Comparison of ENCODE assay signal across 25 cellular contexts in genomic region chr9:126832440-126832839, GRCh38.
"Had no signal": no experiment of that assay in that cellular context is flagged by ENCODE, and none has a peak within 500 bp of the region (broad histone marks: within the 10 kb centered on the region; RNA-seq: fewer than 3 reads in every experiment).

No MANE protein-coding gene starts in this region.

- H3K4me1 ChIP-seq: colonic mucosa, vagina had no signal

- H3K36me3 ChIP-seq: colonic mucosa had no signal

- ATAC-seq: activated CD8-positive, alpha-beta memory T cell treated with anti-CD3 and anti-CD28 coated beads, Interleukin-2, amount 10 ng/mL, durations not matched to agents 7 days and 5 days; activated CD8-positive, alpha-beta T cell treated with anti-CD3 and anti-CD28 coated beads, Interleukin-2, amount 10 ng/mL, durations not matched to agents 7 days and 5 days; left colon; mucosa of descending colon; natural killer cell treated with Interleukin-12 subunit alpha and Interleukin-12 subunit beta and Interleukin-15 and Interleukin-18, amount 100 ng/mL, for 72 hours; sciatic nerve; stimulated activated effector memory CD8-positive, alpha-beta T cell treated with anti-CD3 and anti-CD28 coated beads, Interleukin-12 subunit alpha, Interleukin-12 subunit beta, amount 100 ng/mL, for 72 hours; T-cell had no signal

- H3K9me3 ChIP-seq: colonic mucosa, gastrocnemius medialis, mucosa of descending colon, neutrophil, thyroid gland, upper lobe of left lung, vagina had no signal

- DNase-seq: activated B cell treated with CpG ODN at 0.5 μM for 24 hours; activated CD8-positive, alpha-beta memory T cell treated with anti-CD3 and anti-CD28 coated beads, Interleukin-2, amount 10 ng/mL, durations not matched to agents 7 days and 5 days; activated CD8-positive, alpha-beta T cell treated with anti-CD3 and anti-CD28 coated beads, Interleukin-2, amount 10 ng/mL, durations not matched to agents 7 days and 5 days; activated naive CD4-positive, alpha-beta T cell treated with Interleukin-2 at 50 U/mL for 16 hours; activated naive CD8-positive, alpha-beta T cell treated with anti-CD3 and anti-CD28 coated beads for 36 hours; activated T-cell treated with anti-CD3 and anti-CD28 coated beads, Interleukin-2, amount 50 U/mL, for 48 hours; brain microvascular endothelial cell; colonic mucosa; effector memory CD4-positive, alpha-beta T cell; erythroblast; gastrocnemius medialis; hippocampal formation; left colon; mesenchymal stem cell; mucosa of descending colon; stimulated activated CD4-positive, alpha-beta T cell treated with anti-CD3 and anti-CD28 coated beads, Interleukin-4, amount 100 ng/mL, for 24 hours; T-cell; thyroid gland had no signal

- H3K27ac ChIP-seq: brain microvascular endothelial cell, colonic mucosa, neutrophil, skin epidermis, thyroid gland, upper lobe of left lung, vagina had no signal

- H3K4me3 ChIP-seq: colonic mucosa, gastrocnemius medialis, mucosa of descending colon, skin epidermis, thyroid gland, upper lobe of left lung, vagina had no signal

- H3K27me3 ChIP-seq: brain microvascular endothelial cell, colonic mucosa, gastrocnemius medialis, neutrophil, thyroid gland, upper lobe of left lung, vagina had no signal
